In the genomic region with DNA sequence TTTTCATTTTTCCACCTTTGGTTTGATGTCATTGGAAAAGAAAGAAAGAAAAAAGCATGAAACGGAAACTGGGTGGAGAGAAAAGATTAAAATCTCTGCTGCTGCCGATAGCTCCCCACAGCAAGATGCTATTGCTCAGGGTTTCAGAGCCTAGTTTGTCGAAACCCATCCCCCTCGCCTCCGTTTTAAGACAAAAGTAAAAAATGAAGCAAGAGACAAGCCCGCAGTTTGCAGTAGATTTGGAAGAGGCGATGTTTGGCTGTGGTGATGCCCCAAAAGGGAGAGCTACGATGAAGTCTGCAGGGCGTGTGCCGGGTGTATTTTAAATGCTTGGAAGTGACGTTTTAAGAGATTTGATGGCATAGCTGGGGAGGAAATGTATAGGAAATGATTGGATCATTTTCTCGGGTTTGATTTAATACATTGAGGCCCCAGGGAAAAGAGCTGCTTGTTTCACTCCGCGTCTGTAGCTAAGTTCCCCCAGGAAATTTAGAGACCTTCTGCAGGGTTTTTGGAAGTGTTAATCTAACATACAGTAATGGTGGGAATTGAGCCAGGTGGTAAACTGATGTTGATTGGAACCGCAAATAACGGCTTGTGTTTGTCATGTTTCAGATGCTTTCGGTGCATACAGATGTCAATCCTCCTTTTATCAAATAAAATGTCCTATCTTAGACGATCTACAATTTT, we compare ENCODE assay signal across 8 cellular contexts. TPM values are rescaled to one million over a fixed set of nuclear protein-coding genes. Genes with fewer than 3 reads are reported as not detected.
DNase-seq lines count a peak whose midpoint lies in the region; ATAC-seq and TF ChIP-seq lines count a peak whose summit lies in the region.

No MANE protein-coding gene starts in this region.

- H3K4me3 ChIP-seq in gastrocnemius medialis: peak overlapping the region; percentile 64 to 86 (median 70)

- H3K27me3 ChIP-seq in gastrocnemius medialis: no peaks in the 10 kb centered on the region

- in situ Hi-C loops in gastrocnemius medialis (cut with MboI; ENCODE audit: low sequenced_read_pairs in 4 of 4): loop anchor here in 1 of 4 donors (5.0 kb wide), 1 partner anchor 92 kb away; no protein-coding TSS in a partner anchor

- H3K27ac Mint-ChIP-seq in activated CD4-positive, alpha-beta T cell treated with anti-CD3 and anti-CD28 coated beads for 36 hours: peak overlapping the region; percentile 97

- no peaks in the 10 kb centered on the region for H3K27me3 Mint-ChIP-seq in activated CD4-positive, alpha-beta T cell treated with anti-CD3 and anti-CD28 coated beads for 36 hours

- H3K36me3 ChIP-seq in gastrocnemius medialis: no peaks in the 10 kb centered on the region

- no peaks in the 10 kb centered on the region for H3K9me3 Mint-ChIP-seq in activated CD4-positive, alpha-beta T cell treated with anti-CD3 and anti-CD28 coated beads for 36 hours (ENCODE audit: low read depth)

- no peak for TF ChIP-seq CTCF in gastrocnemius medialis (IDR thresholded peaks at IDR 0.05 in 4 of 5, conservative IDR thresholded peaks at IDR 0.05 in 1 of 5)

- peaks cover 72% of the 10 kb centered on the region for H3K4me1 Mint-ChIP-seq in activated CD4-positive, alpha-beta T cell treated with anti-CD3 and anti-CD28 coated beads for 36 hours

- H3K36me3 Mint-ChIP-seq in activated CD4-positive, alpha-beta T cell treated with anti-CD3 and anti-CD28 coated beads for 36 hours (ENCODE audit: low read depth): peaks cover 52% of the 10 kb centered on the region

- no peak for DNase-seq in activated CD4-positive, alpha-beta T cell treated with anti-CD3 and anti-CD28 coated beads for 36 hours
- no peak for DNase-seq in activated CD4-positive, alpha-beta T cell treated with anti-CD3 and anti-CD28 coated beads for 4 hours
- DNase-seq in NAMALWA (ENCODE audit: low spot score): peak; percentile 58
- DNase-seq in amniotic epithelial cell (ENCODE audit: low read depth): peak; percentile 35
- DNase-seq in hepatic stellate cell (ENCODE audit: low spot score): peak; percentile 24
- DNase-seq in gastrocnemius medialis: peak in 1 of 2 donors; percentile 10
- no peak for DNase-seq in occipital lobe (lab: John Stamatoyannopoulos, UW)

- POLR2A ChIA-PET in activated CD4-positive, alpha-beta T cell treated with anti-CD3 and anti-CD28 coated beads for 36 hours (lab: Charles Lee): interaction anchor here (0.6 to 4.0 kb wide), 13 partner anchors 11 to 363 kb away, joined by 3 to 46 read pairs (median 5); partner anchors contain the start of gene GNPDA1

- CTCF ChIA-PET in activated CD4-positive, alpha-beta T cell treated with anti-CD3 and anti-CD28 coated beads for 36 hours (lab: Charles Lee): interaction anchor here (0.5 to 4.9 kb wide), 16 partner anchors 12 to 149 kb away, joined by 3 to 48 read pairs (median 6); partner anchors contain the start of genes GNPDA1 and RNF14

- H3K27ac ChIP-seq in gastrocnemius medialis: peak overlapping the region; percentile 83 to 98 (median 96)

- H3K9me3 ChIP-seq in gastrocnemius medialis: no peaks in the 10 kb centered on the region

- intact Hi-C loops in activated CD4-positive, alpha-beta T cell treated with anti-CD3 and anti-CD28 coated beads for 36 hours (cut with DNase I, micrococcal nuclease): loop anchor here (1.0 to 10.0 kb wide), 10 partner anchors 9 to 895 kb away; partner anchors contain the start of genes DELE1 (in 1 of the 2), DIAPH1 (in 1 of the 2) and RNF14 (in 1 of the 2)
- intact Hi-C loops in gastrocnemius medialis (cut with DNase I; ENCODE audit: low total_unique reads): loop anchor here (2.0 to 5.0 kb wide), 2 partner anchors 33 to 95 kb away; no protein-coding TSS in a partner anchor

- peak overlapping the region; percentile 95 for H3K4me3 Mint-ChIP-seq in activated CD4-positive, alpha-beta T cell treated with anti-CD3 and anti-CD28 coated beads for 36 hours

- peak; percentile 21 for ATAC-seq in activated CD4-positive, alpha-beta T cell treated with anti-CD3 and anti-CD28 coated beads for 36 hours
- ATAC-seq in gastrocnemius medialis: peak; percentile 9 to 10
- no peak for ATAC-seq in HG03565 (IDR thresholded peaks at IDR 0.05; ENCODE audit: unreplicated experiment)

- no peak for TF ChIP-seq POLR2A in gastrocnemius medialis (IDR thresholded peaks at IDR 0.05)

- peaks cover 33 to 41% of the 10 kb centered on the region in 2 donors for H3K4me1 ChIP-seq in gastrocnemius medialis

RNA-seq across cellular contexts. Expression of gene NDFIP1, which starts 0.9 kb away (rescaled TPM):
- 10 to 100 TPM; 54.9 to 86.7 TPM for total RNA-seq in activated CD4-positive, alpha-beta T cell treated with anti-CD3 and anti-CD28 coated beads for 36 hours
- total RNA-seq in gastrocnemius medialis (10 to 100 TPM; 37.1 to 63.5 (median 42.5) TPM), occipital lobe (134 TPM)

Comparison
In these comparisons a context has a peak if more than half of its experiments do, and no peak if none do; other contexts are left out.
1. DNase-seq: peak in NAMALWA (single experiment), amniotic epithelial cell (single experiment) and hepatic stellate cell (single experiment); none in activated CD4-positive, alpha-beta T cell treated with anti-CD3 and anti-CD28 coated beads for 36 hours (single experiment), activated CD4-positive, alpha-beta T cell treated with anti-CD3 and anti-CD28 coated beads for 4 hours (0 of 2) and occipital lobe (single experiment).